Comparison of ENCODE assay signal across 11 cellular contexts in genomic region chr7:149053885-149054284, GRCh38.
"Had no signal": no experiment of that assay in that cellular context is flagged by ENCODE, and none has a peak within 500 bp of the region (broad histone marks: within the 10 kb centered on the region; RNA-seq: fewer than 3 reads in every experiment).

No MANE protein-coding gene starts in this region.

- H3K4me1 ChIP-seq: HAP-1 had no signal

- FAIRE-seq: H1, H54 had no signal

- H3K36me3 ChIP-seq: HAP-1 had no signal

- H3K9ac ChIP-seq: GM23248 had no signal

- H3K9me3 Mint-ChIP-seq: GM23338, HFFc6 had no signal

- H3K4me3 ChIP-seq: GM23248, GM23338, HAP-1 had no signal

- ATAC-seq: GM23338, HCT116 had no signal

- H3K27ac ChIP-seq: GM23248 had no signal

- H2AFZ ChIP-seq: GM23248, GM23338 had no signal

- H3K27ac Mint-ChIP-seq: GM23338, H9, HFFc6 had no signal

- H3K9me3 ChIP-seq: HAP-1 had no signal

- H3K4me1 Mint-ChIP-seq: GM23338, H9 had no signal

- H3K4me2 ChIP-seq: GM23338 had no signal

- DNase-seq: GM23248, GOT3, H7, H9, HCEC 1CT, HFFc6 had no signal

- H3K4me3 Mint-ChIP-seq: GM23338, H9, HFFc6 had no signal
